Comparison of ENCODE assay signal across 16 cellular contexts in genomic region chr17:63786961-63787711, GRCh38.
"Had no signal": no experiment of that assay in that cellular context is flagged by ENCODE, and none has a peak within 500 bp of the region (broad histone marks: within the 10 kb centered on the region; RNA-seq: fewer than 3 reads in every experiment).

No MANE protein-coding gene starts in this region.

- H3K4me3 ChIP-seq: colonic mucosa, psoas muscle, sigmoid colon, stomach, thoracic aorta had no signal

- H3K27me3 ChIP-seq: colonic mucosa, sigmoid colon, stomach had no signal

- H3K27ac Mint-ChIP-seq: mesothelial cell of epicardium had no signal

- H3K9me3 ChIP-seq: colonic mucosa, psoas muscle, sigmoid colon, stomach, thoracic aorta had no signal

- H3K27ac ChIP-seq: colonic mucosa, sigmoid colon, stomach, thoracic aorta, VCaP had no signal

- H3K4me3 Mint-ChIP-seq: activated T-cell treated with anti-CD3 and anti-CD28 coated beads, Interleukin-2, amount 50 U/mL, for 4 hours; mesothelial cell of epicardium had no signal

- H3K9me3 Mint-ChIP-seq: activated T-cell treated with anti-CD3 and anti-CD28 coated beads, Interleukin-2, amount 50 U/mL, for 4 hours; mesothelial cell of epicardium had no signal

- H3K4me1 ChIP-seq: colonic mucosa had no signal

- DNase-seq: activated CD4-positive, alpha-beta T cell treated with anti-CD3 and anti-CD28 coated beads for 1 hour; activated CD4-positive, alpha-beta T cell treated with anti-CD3 and anti-CD28 coated beads, Interleukin-2, amount 50 U/mL, for 48 hours; activated effector memory CD4-positive, alpha-beta T cell treated with Interleukin-2 at 50 U/mL for 16 hours; activated naive CD4-positive, alpha-beta T cell treated with anti-CD3 and anti-CD28 coated beads, Interleukin-2, amount 50 U/mL, for 16 hours; activated T-cell treated with anti-CD3 and anti-CD28 coated beads, Interleukin-2, amount 50 U/mL, for 4 hours; caudate nucleus; colonic mucosa; head of caudate nucleus; psoas muscle; sigmoid colon; stimulated activated CD4-positive, alpha-beta T cell treated with anti-CD3 and anti-CD28 coated beads, Interleukin-1b, Interleukin-23, amount 100 ng/mL, for 48 hours; stomach had no signal

- FAIRE-seq: frontal cortex had no signal

- H3K4me1 Mint-ChIP-seq: mesothelial cell of epicardium had no signal
